Comparison of ENCODE assay signal across 8 cellular contexts in the genomic region with DNA sequence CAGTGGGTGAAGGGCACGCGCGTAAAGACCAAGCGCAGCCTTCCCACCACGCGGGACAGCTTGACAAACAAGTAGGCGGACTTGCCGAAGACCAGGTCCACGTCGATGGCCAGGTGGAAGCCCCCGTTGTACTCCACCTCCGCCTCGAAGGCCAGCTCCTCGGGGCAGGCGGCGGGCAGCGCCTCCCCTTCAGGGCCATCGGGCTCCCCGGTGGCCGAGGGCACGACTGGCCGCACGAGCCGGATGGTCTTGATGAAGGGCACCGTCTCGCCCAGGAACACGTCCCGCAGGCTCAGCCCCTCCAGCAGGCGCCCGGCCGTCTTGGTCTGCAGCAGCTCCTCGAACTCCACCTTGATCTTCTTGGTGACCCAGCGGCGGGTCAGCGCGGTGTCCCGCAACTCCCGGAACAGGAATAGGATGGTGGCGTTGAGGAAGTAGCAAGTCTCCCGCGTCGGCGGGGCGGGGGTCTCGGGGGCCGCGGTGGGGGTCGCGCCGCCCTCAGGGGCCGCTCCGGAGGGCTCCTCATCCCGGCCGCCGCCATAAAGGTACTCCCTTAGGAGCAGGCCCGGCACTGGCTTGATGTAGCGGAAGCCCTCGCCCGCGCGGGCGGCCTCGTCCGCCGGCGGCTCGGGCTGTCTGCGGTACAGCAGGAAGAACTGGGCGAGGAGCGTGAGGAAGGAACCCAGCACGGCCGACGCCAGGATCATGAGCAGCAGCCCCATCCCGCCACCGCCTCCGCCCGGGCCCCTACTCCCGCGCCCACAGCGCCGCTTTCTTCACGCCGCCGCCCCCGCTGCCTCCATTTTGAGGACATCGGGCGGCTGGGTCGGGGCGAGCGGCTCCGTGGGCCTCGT. TPM values are rescaled to one million over a fixed set of nuclear protein-coding genes. Genes with fewer than 3 reads are reported as not detected.
DNase-seq lines count a peak whose midpoint lies in the region; ATAC-seq and TF ChIP-seq lines count a peak whose summit lies in the region.

No MANE protein-coding gene starts in this region.

- in situ Hi-C loops in ACHN (cut with HindIII; ENCODE audit: low pct_ligation_motif_present, low pct_unique_long_range_greater_than_20kb, low sequenced_read_pairs): no loop called here

- peak overlapping the region; percentile 80 for H3K27ac Mint-ChIP-seq in activated naive CD8-positive, alpha-beta T cell treated with anti-CD3 and anti-CD28 coated beads, Interleukin-2, amount 50 U/mL, for 24 hours

- TF ChIP-seq CTCF in OCI-LY7 (conservative IDR thresholded peaks at IDR 0.05; ENCODE audit: low read length): no peak
- TF ChIP-seq CTCF in cardiac muscle cell (IDR thresholded peaks at IDR 0.05; ENCODE audit: low read depth, low read length): no peak
- no peak for TF ChIP-seq CTCF in osteoblast (IDR thresholded peaks at IDR 0.05; ENCODE audit: extremely low read depth, low read depth, low read length)

- no peaks in the 10 kb centered on the region for H3K9me2 ChIP-seq in OCI-LY7 (ENCODE audit: insufficient read depth, low read length)

- H3K4me2 ChIP-seq in OCI-LY7 (ENCODE audit: low read length) (peak overlapping the region; percentile 93), osteoblast (ENCODE audit: insufficient read depth, low read length) (peak overlapping the region; percentile 93)

- H3K27ac ChIP-seq in OCI-LY7 (ENCODE audit: low read depth, low read length, poor library complexity, severe bottlenecking): peak overlapping the region; percentile 34
- H3K27ac ChIP-seq in cardiac muscle cell: peak overlapping the region; percentile 77
- H3K27ac ChIP-seq in osteoblast (ENCODE audit: low read depth, low read length): peak overlapping the region; percentile 79

- H3K4me1 Mint-ChIP-seq in activated naive CD8-positive, alpha-beta T cell treated with anti-CD3 and anti-CD28 coated beads, Interleukin-2, amount 50 U/mL, for 24 hours: peaks cover 36% of the 10 kb centered on the region

- intact Hi-C loops in OCI-LY7 (cut with micrococcal nuclease; ENCODE audit: unreplicated experiment): loop anchor here (5.0 kb wide), 1 partner anchor 673 kb away; a partner anchor contains a TSS

- H3K36me3 ChIP-seq in OCI-LY7 (ENCODE audit: insufficient read depth, low read length): peaks cover 5% of the 10 kb centered on the region; the same call in 1 of the 2 replicates
- H3K36me3 ChIP-seq in cardiac muscle cell: no peaks in the 10 kb centered on the region
- H3K36me3 ChIP-seq in osteoblast (ENCODE audit: insufficient read depth, low read length): no peaks in the 10 kb centered on the region

- no TSS peak for BruUV-seq in OCI-LY7 (replicated peaks; lab: Mats Ljungman, UMichigan)

- H3K4me1 ChIP-seq in OCI-LY7 (ENCODE audit: insufficient read depth, low read length, poor library complexity, severe bottlenecking) (peaks cover 21% of the 10 kb centered on the region), cardiac muscle cell (ENCODE audit: low read depth) (peaks cover 14% of the 10 kb centered on the region), osteoblast (ENCODE audit: insufficient read depth, low read length) (peaks cover 32% of the 10 kb centered on the region)

- DNase-seq in ACHN (peak; percentile 50), OCI-LY7 (ENCODE audit: low spot score) (peak; percentile 67), cardiac muscle cell (ENCODE audit: low read depth in 1 of 2, low spot score in 1 of 2) (peak; percentile 12 to 42), osteoblast (ENCODE audit: insufficient read length, low spot score, missing footprints) (peak; percentile 93), superior temporal gyrus (ENCODE audit: extremely low spot score) (no peak)
- DNase-seq in activated naive CD8-positive, alpha-beta T cell treated with anti-CD3 and anti-CD28 coated beads, Interleukin-2, amount 50 U/mL, for 24 hours: peak; percentile 18

- H3K27me3 Mint-ChIP-seq in activated naive CD8-positive, alpha-beta T cell treated with anti-CD3 and anti-CD28 coated beads, Interleukin-2, amount 50 U/mL, for 24 hours: peaks cover 16% of the 10 kb centered on the region

- H4K20me1 ChIP-seq in OCI-LY7 (ENCODE audit: insufficient read depth, low read length): peaks cover 28% of the 10 kb centered on the region
- peaks cover 46% of the 10 kb centered on the region for H4K20me1 ChIP-seq in osteoblast (ENCODE audit: insufficient read depth, low read length)

- POLR2A ChIA-PET in OCI-LY7 (lab: Charles Lee): interaction anchor here (0.6 to 1.3 kb wide), 4 partner anchors 9 to 396 kb away, joined by 3 to 4 read pairs (median 3); no protein-coding TSS in a partner anchor

- no peaks in the 10 kb centered on the region for H3K9me3 Mint-ChIP-seq in activated naive CD8-positive, alpha-beta T cell treated with anti-CD3 and anti-CD28 coated beads, Interleukin-2, amount 50 U/mL, for 24 hours

- peak overlapping the region; percentile 91 for H3K4me3 Mint-ChIP-seq in activated naive CD8-positive, alpha-beta T cell treated with anti-CD3 and anti-CD28 coated beads, Interleukin-2, amount 50 U/mL, for 24 hours

- H3K27me3 ChIP-seq in cardiac muscle cell: peaks cover 26% of the 10 kb centered on the region
- peaks cover 25% of the 10 kb centered on the region for H3K27me3 ChIP-seq in osteoblast (ENCODE audit: insufficient read depth, low read length)

- H2AFZ ChIP-seq in OCI-LY7 (ENCODE audit: low read length) (peak overlapping the region; percentile 52), osteoblast (ENCODE audit: low read length) (peak overlapping the region; percentile 66)

- H3K9me3 ChIP-seq in OCI-LY7 (ENCODE audit: low read length) (no peaks in the 10 kb centered on the region), cardiac muscle cell (ENCODE audit: low read depth) (no peaks in the 10 kb centered on the region), osteoblast (ENCODE audit: low read depth, low read length) (no peaks in the 10 kb centered on the region)

- ATAC-seq in GM18508 (IDR thresholded peaks at IDR 0.05; ENCODE audit: insufficient read depth, unreplicated experiment) (peak; percentile 4), HG02884 (IDR thresholded peaks at IDR 0.05; ENCODE audit: unreplicated experiment) (peak; percentile 25)
- ATAC-seq in activated naive CD8-positive, alpha-beta T cell treated with anti-CD3 and anti-CD28 coated beads, Interleukin-2, amount 50 U/mL, for 24 hours: peak; percentile 55

- peaks cover 11% of the 10 kb centered on the region for H3K36me3 Mint-ChIP-seq in activated naive CD8-positive, alpha-beta T cell treated with anti-CD3 and anti-CD28 coated beads, Interleukin-2, amount 50 U/mL, for 24 hours (ENCODE audit: low read depth)

- H3K4me3 ChIP-seq in OCI-LY7 (ENCODE audit: low read depth, low read length, poor library complexity, severe bottlenecking) (peak overlapping the region; percentile 97), cardiac muscle cell (peak overlapping the region; percentile 85), osteoblast (ENCODE audit: insufficient read depth, low read length) (peak overlapping the region; percentile 89)

- CTCF ChIA-PET in OCI-LY7 (lab: Charles Lee; ENCODE audit: unreplicated experiment): no interaction called here

- H3K79me2 ChIP-seq in OCI-LY7 (ENCODE audit: insufficient read depth, low read depth, low read length) (peaks cover 51% of the 10 kb centered on the region), osteoblast (ENCODE audit: insufficient read depth, low read length) (peaks cover 52% of the 10 kb centered on the region)

RNA-seq across cellular contexts. Expression of a gene that starts 0.5 kb away (rescaled TPM):
- total RNA-seq in OCI-LY7 (2014; rRNA removed; shearing (Covaris generic)): 8.6 and 10.5 TPM in 2 replicates
- total RNA-seq in OCI-LY7 (2022) (26.4 and 28.6 TPM in 2 replicates), cardiac muscle cell (6.9 and 12.9 TPM in 2 replicates), osteoblast (35.8 and 38.3 TPM in 2 replicates)
- 4.7 and 9.9 TPM in 2 replicates for polyA plus RNA-seq in cardiac muscle cell

Comparison
In these comparisons a context has a peak if more than half of its experiments do, and no peak if none do; other contexts are left out.
1. ATAC-seq: peak in every context shown above with its lines; median percentile 55 in activated naive CD8-positive, alpha-beta T cell treated with anti-CD3 and anti-CD28 coated beads, Interleukin-2, amount 50 U/mL, for 24 hours; 25 in HG02884; 4 in GM18508.